Comparison of ENCODE assay signal across 8 cellular contexts in the genomic region with DNA sequence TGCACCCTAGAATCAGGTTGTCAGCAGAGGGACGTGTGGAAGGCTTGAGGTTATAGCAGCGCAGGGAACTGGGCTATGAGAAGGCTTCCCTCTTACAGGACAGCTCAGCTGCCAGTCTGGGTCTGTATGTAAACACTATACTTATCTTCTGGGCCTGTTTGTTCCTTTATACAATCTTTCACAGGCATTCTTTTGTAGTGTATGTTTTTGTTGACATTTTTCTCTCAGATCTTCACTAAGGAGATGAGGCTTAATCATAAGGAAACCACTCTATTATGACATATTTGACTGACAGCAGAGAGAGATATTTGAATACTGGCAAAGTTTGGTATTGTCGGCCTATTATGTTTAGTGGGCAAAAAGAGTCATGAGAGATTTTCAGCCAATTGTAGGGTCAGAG. TPM values are rescaled to one million over a fixed set of nuclear protein-coding genes. Genes with fewer than 3 reads are reported as not detected.
DNase-seq lines count a peak whose midpoint lies in the region; ATAC-seq, FAIRE-seq and TF ChIP-seq lines count a peak whose summit lies in the region.

No MANE protein-coding gene starts in this region.

- ATAC-seq in A549, result no peak
- ATAC-seq in HG02884 (IDR thresholded peaks at IDR 0.05; ENCODE audit: unreplicated experiment), result no peak

- no peaks in the 10 kb centered on the region for H3K27me3 ChIP-seq in brain microvascular endothelial cell (replicated peaks)

- H3K27me3 Mint-ChIP-seq in mesothelial cell of epicardium (ENCODE audit: low read depth), result peaks cover 18% of the 10 kb centered on the region

- peaks cover 31% of the 10 kb centered on the region for H3K4me1 Mint-ChIP-seq in mesothelial cell of epicardium

- H3K36me3 ChIP-seq in brain microvascular endothelial cell (replicated peaks), result no peaks in the 10 kb centered on the region

- TF ChIP-seq RAD21 in A549 (conservative IDR thresholded peaks at IDR 0.05 in 1 of 2, IDR thresholded peaks at IDR 0.05 in 1 of 2), result no peak

- H3K9me3 ChIP-seq in A549, result no peaks in the 10 kb centered on the region

- H3K27ac Mint-ChIP-seq in mesothelial cell of epicardium, result peak overlapping the region; percentile 95

- peak overlapping the region; percentile 98 for H3K4me3 Mint-ChIP-seq in mesothelial cell of epicardium

- peaks cover 2% of the 10 kb centered on the region for H3K36me3 Mint-ChIP-seq in mesothelial cell of epicardium

- no peak for FAIRE-seq in A549 (lab: Jason Lieb, UNC)

- in situ Hi-C loops in brain microvascular endothelial cell (cut with HindIII; ENCODE audit: low pct_ligation_motif_present, low sequenced_read_pairs), result no loop called here

- H3K9me3 Mint-ChIP-seq in mesothelial cell of epicardium, result no peaks in the 10 kb centered on the region

- H3K27ac ChIP-seq in A549, result peak overlapping the region; percentile 83 to 88; a peak in 5 of 6 replicates
- H3K27ac ChIP-seq in brain microvascular endothelial cell, result peak overlapping the region; percentile 87

- WGBS in A549 (ENCODE audit: missing lambda C conversion rate), result 23% methylated on average over 3 of the region's 3 CpGs

- peak overlapping the region; percentile 82 for H3K4me2 ChIP-seq in A549

- TF ChIP-seq POLR2A in A549 (IDR thresholded peaks at IDR 0.05; ENCODE audit: low read length), result no peak

- no peak for DNase-seq in A549 (ENCODE audit: low read depth in 1 of 2, low spot score in 1 of 2)
- peak; percentile 28 for DNase-seq in HT-29 (ENCODE audit: low spot score)
- no peak for DNase-seq in brain microvascular endothelial cell
- no peak for DNase-seq in mesothelial cell of epicardium (ENCODE audit: low spot score in 2 of 2, unreplicated experiment in 2 of 2)
- no peak for DNase-seq in activated gamma-delta T cell treated with Interleukin-2 at 50 U/mL for 16 hours
- no peak for DNase-seq in OCI-M2 (lab: John Stamatoyannopoulos, UW; ENCODE audit: unreplicated experiment)
- no peak for DNase-seq in NCI-H2227 (lab: John Stamatoyannopoulos, UW; ENCODE audit: unreplicated experiment)

- no peak for TF ChIP-seq CTCF in A549 (IDR thresholded peaks at IDR 0.05)
- no peak for TF ChIP-seq CTCF in brain microvascular endothelial cell (IDR thresholded peaks at IDR 0.05; ENCODE audit: low read depth, low read length, missing control alignments)
- TF ChIP-seq CTCF in mesothelial cell of epicardium (IDR thresholded peaks at IDR 0.05; ENCODE audit: unreplicated experiment), result no peak

- POLR2A ChIA-PET in A549 (lab: Yijun Ruan, JAX), result no interaction called here

- CTCF ChIA-PET in A549 (lab: Yijun Ruan, JAX), result interaction anchor here (0.6 to 4.9 kb wide), 6 partner anchors 9 to 106 kb away, joined by 3 to 50 read pairs (median 4); no protein-coding TSS in a partner anchor

- H3K4me3 ChIP-seq in A549 (peak overlapping the region; percentile 84), brain microvascular endothelial cell (ENCODE audit: low read depth, low read length) (peak overlapping the region; percentile 99)

- H3K4me1 ChIP-seq in A549, result peaks cover 28% of the 10 kb centered on the region

- no peak for TF ChIP-seq EP300 in A549 (IDR thresholded peaks at IDR 0.05)

TF ChIP-seq in A549, 52 proteins besides CTCF, POLR2A, EP300 and RAD21:
- TF ChIP-seq HOXB13 (CRISPR knock-in tag; IDR thresholded peaks at IDR 0.05; ENCODE audit: low read depth) (no peak), CBX8 (IDR thresholded peaks at IDR 0.05) (no peak), CEBPB (IDR thresholded peaks at IDR 0.05) (no peak), NR3C1 (IDR thresholded peaks at IDR 0.05) (no peak), TP53 (CRISPR knock-in tag; IDR thresholded peaks at IDR 0.05) (no peak), NPAS2 (CRISPR knock-in tag; IDR thresholded peaks at IDR 0.05; ENCODE audit: borderline replicate concordance) (no peak), CHD4 (IDR thresholded peaks at IDR 0.05; ENCODE audit: borderline replicate concordance) (no peak)

RNA-seq across cellular contexts. Expression of gene GBF1, which starts 0.9 kb away (rescaled TPM):
- polyA plus RNA-seq in A549 (2011; rRNA removed) (21.3 and 34.7 TPM in 2 replicates), A549 (2017; fragmentation: RNase III; extraction: RNeasy Plus Mini Kit Qiagen cat#74134 plus additional on column Dnase treatment) (20.4 to 22.2 TPM (median 22.1 TPM) in 3 replicates)
- polyA plus RNA-seq in A549 (2012; cell fraction: cytosol; rRNA removed), result 11.0 and 14.2 TPM in 2 replicates
- 40.9 and 47.8 TPM in 2 replicates for polyA plus RNA-seq in A549 (2012; cell fraction: nucleus; rRNA removed)
- polyA minus RNA-seq in A549 (2011; rRNA and poly(A)+ RNA removed), result 79.2 and 86.6 TPM in 2 replicates
- 28.6 and 32.5 TPM in 2 replicates for total RNA-seq in HT-29 (2014; rRNA removed; shearing (Covaris generic))
- 49.3 to 51.1 TPM (median 51.1 TPM) in 3 replicates for total RNA-seq in mesothelial cell of epicardium

RNA-seq across cellular contexts. Expression of gene PITX3, which starts 4.9 kb away (rescaled TPM):
- polyA plus RNA-seq in A549 (2011; rRNA removed), result not detected in 2 replicates
- polyA plus RNA-seq in A549 (2012; cell fraction: cytosol; rRNA removed), result 0.09 and 0.18 TPM in 2 replicates
- 0.31 TPM in 1 of 2 replicates, not detected in the other for polyA plus RNA-seq in A549 (2012; cell fraction: nucleus; rRNA removed)
- polyA plus RNA-seq in A549 (2017; fragmentation: RNase III; extraction: RNeasy Plus Mini Kit Qiagen cat#74134 plus additional on column Dnase treatment), result 0.09 TPM in 1 of 3 replicates, not detected in the others
- polyA minus RNA-seq in A549 (2011; rRNA and poly(A)+ RNA removed), result not detected in 2 replicates
- total RNA-seq in HT-29 (2014; rRNA removed; shearing (Covaris generic)), result not detected in 2 replicates
- not detected in 3 replicates for total RNA-seq in mesothelial cell of epicardium

RNA-seq across cellular contexts. Expression of gene ELOVL3, which starts 20.2 kb away (rescaled TPM):
- 0.53 and 0.86 TPM in 2 replicates for polyA plus RNA-seq in A549 (2011; rRNA removed)
- 0.29 and 0.49 TPM in 2 replicates for polyA plus RNA-seq in A549 (2012; cell fraction: cytosol; rRNA removed)
- polyA plus RNA-seq in A549 (2012; cell fraction: nucleus; rRNA removed), result 0.31 and 0.45 TPM in 2 replicates
- 0.22 to 0.41 TPM (median 0.30 TPM) in 3 replicates for polyA plus RNA-seq in A549 (2017; fragmentation: RNase III; extraction: RNeasy Plus Mini Kit Qiagen cat#74134 plus additional on column Dnase treatment)
- polyA minus RNA-seq in A549 (2011; rRNA and poly(A)+ RNA removed), result 0.39 and 0.74 TPM in 2 replicates
- 0.15 and 0.16 TPM in 2 replicates for total RNA-seq in HT-29 (2014; rRNA removed; shearing (Covaris generic))
- 0.27 to 0.44 TPM (median 0.43 TPM) in 3 replicates for total RNA-seq in mesothelial cell of epicardium
